In genomic region chr16:67164599-67165061, GRCh38 we compare ENCODE assay signal across 8 cellular contexts. TPM values are rescaled to one million over a fixed set of nuclear protein-coding genes. Genes with fewer than 3 reads are reported as not detected.
DNase-seq lines count a peak whose midpoint lies in the region; ATAC-seq and TF ChIP-seq lines count a peak whose summit lies in the region.

Gene HSF4, plus strand, starts transcription at chr16:67164745. Its CDS starts 67 bp downstream, at chr16:67164812.

- H3K9me3 Mint-ChIP-seq in HFFc6: no peaks in the 10 kb centered on the region

- peaks cover 2% of the 10 kb centered on the region; the same call in 1 of the 2 replicates for H3K9me3 ChIP-seq in AG04450 (ENCODE audit: control insufficient read depth, insufficient read depth, low read length)
- H3K9me3 ChIP-seq in ascending aorta: no peaks in the 10 kb centered on the region
- H3K9me3 ChIP-seq in smooth muscle cell (replicated peaks; ENCODE audit: low read depth): no peaks in the 10 kb centered on the region

- peak within 1 kb of the TSS; percentile 45 for H3K4me3 Mint-ChIP-seq in HFFc6

- no peak for TF ChIP-seq CTCF in AG04450 (IDR thresholded peaks at IDR 0.05; ENCODE audit: low read depth, low read length)
- TF ChIP-seq CTCF in HFFc6 (IDR thresholded peaks at IDR 0.05): no peak
- TF ChIP-seq CTCF in ascending aorta (IDR thresholded peaks at IDR 0.05): no peak
- TF ChIP-seq CTCF in smooth muscle cell (IDR thresholded peaks at IDR 0.05; ENCODE audit: borderline replicate concordance, insufficient read depth, poor library complexity, severe bottlenecking): no peak

- ATAC-seq in GM21360 (IDR thresholded peaks at IDR 0.05; ENCODE audit: unreplicated experiment): no peak

- H2AFZ ChIP-seq in smooth muscle cell (ENCODE audit: low read depth): no peak within 1 kb of the TSS

- H3K4me3 ChIP-seq in AG04450 (ENCODE audit: low read depth, low read length): peak within 1 kb of the TSS; percentile 43
- H3K4me3 ChIP-seq in ascending aorta: peak within 1 kb of the TSS; percentile 50 to 57
- peak within 1 kb of the TSS; percentile 40 for H3K4me3 ChIP-seq in smooth muscle cell

- DNase-seq in AG04450 (ENCODE audit: low read depth, low spot score) (no peak), HFFc6 (no peak), ascending aorta (ENCODE audit: low spot score in 2 of 2) (peak in 1 of 2 donors; percentile 82), iPS-NIHi11 (ENCODE audit: low spot score) (peak; percentile 50), smooth muscle cell (lab: John Stamatoyannopoulos, UW; ENCODE audit: unreplicated experiment) (no peak), NCI-H2029 treated with DMSO at 0.1 percent for 48 hours (lab: John Stamatoyannopoulos, UW) (no peak), hepatic stellate cell (ENCODE audit: low spot score) (no peak)

- peaks cover 12% of the 10 kb centered on the region; the same call in 1 of the 2 replicates for H3K27me3 Mint-ChIP-seq in HFFc6 (ENCODE audit: insufficient read depth)

- H3K4me1 ChIP-seq in ascending aorta (peaks cover 28 to 48% of the 10 kb centered on the region in 2 donors), smooth muscle cell (ENCODE audit: low read depth) (peaks cover 19% of the 10 kb centered on the region)

- H3F3A ChIP-seq in smooth muscle cell (ENCODE audit: low read depth): peaks cover 2% of the 10 kb centered on the region

- intact Hi-C loops in ascending aorta (cut with DNase I): no loop called here

- no peak within 1 kb of the TSS for H3K27ac Mint-ChIP-seq in HFFc6

- peaks cover 29% of the 10 kb centered on the region for H4K20me1 ChIP-seq in smooth muscle cell (ENCODE audit: low read depth)

- H3K79me2 ChIP-seq in smooth muscle cell (ENCODE audit: low read depth): no peaks in the 10 kb centered on the region

- H3K36me3 Mint-ChIP-seq in HFFc6 (ENCODE audit: low read depth): no peaks in the 10 kb centered on the region

- 4% methylated on average over 33 of the region's 41 CpGs for WGBS in smooth muscle cell (ENCODE audit: low lambda C conversion rate)

- H3K27ac ChIP-seq in AG04450 (ENCODE audit: low read depth, low read length): no peak within 1 kb of the TSS
- peak within 1 kb of the TSS; percentile 77 to 79 for H3K27ac ChIP-seq in ascending aorta
- no peak within 1 kb of the TSS for H3K27ac ChIP-seq in smooth muscle cell (ENCODE audit: low read depth)

- no peaks in the 10 kb centered on the region for H3K36me3 ChIP-seq in ascending aorta
- H3K36me3 ChIP-seq in smooth muscle cell (ENCODE audit: low read depth): no peaks in the 10 kb centered on the region

- peak within 1 kb of the TSS; percentile 87 for H3K4me2 ChIP-seq in smooth muscle cell

- POLR2A ChIA-PET in AG04450 (lab: Yijun Ruan, JAX): no interaction called here

- H3K4me1 Mint-ChIP-seq in HFFc6 (ENCODE audit: low read depth): peaks cover 6% of the 10 kb centered on the region

- CTCF ChIA-PET in AG04450 (lab: Charles Lee): no interaction called here

- peaks cover 50% of the 10 kb centered on the region for H3K27me3 ChIP-seq in AG04450 (ENCODE audit: control insufficient read depth, insufficient read depth, low read length)
- no peaks in the 10 kb centered on the region for H3K27me3 ChIP-seq in ascending aorta
- peaks cover 65% of the 10 kb centered on the region for H3K27me3 ChIP-seq in smooth muscle cell (ENCODE audit: low read depth)

- no peak within 1 kb of the TSS for H3K9ac ChIP-seq in smooth muscle cell (ENCODE audit: low read depth)

RNA-seq across cellular contexts. Expression of gene HSF4, which starts in this region (rescaled TPM):
- polyA plus RNA-seq in AG04450 (2011; rRNA removed): 0.82 and 1.0 TPM in 2 replicates
- 1.5 and 2.6 TPM in 2 replicates for polyA minus RNA-seq in AG04450 (2011; rRNA and poly(A)+ RNA removed)
- 1 to 10 TPM; 3.3 to 5.5 (median 4.6) TPM for total RNA-seq in HFFc6 (2021; fragmentation: NEBNext Ultra II Directional; extraction: Animal tissue kit (Norgen Biotek cat#: 25700))
- total RNA-seq in ascending aorta: 64.9 TPM
- total RNA-seq in smooth muscle cell: 2.9 and 6.1 TPM in 2 replicates
- polyA plus RNA-seq in smooth muscle cell: 2.9 and 3.9 TPM in 2 replicates

Comparison
In these comparisons a context has a peak if more than half of its experiments do, and no peak if none do; other contexts are left out.
1. H3K27ac ChIP-seq: peak in ascending aorta (2 of 2); none in AG04450 (single experiment) and smooth muscle cell (single experiment).
2. Peak in every context shown above with its lines, with median percentiles within 50 percentile points of each other: H3K4me3 ChIP-seq.